ENCODE assay signal across 14 cellular contexts in the genomic region with DNA sequence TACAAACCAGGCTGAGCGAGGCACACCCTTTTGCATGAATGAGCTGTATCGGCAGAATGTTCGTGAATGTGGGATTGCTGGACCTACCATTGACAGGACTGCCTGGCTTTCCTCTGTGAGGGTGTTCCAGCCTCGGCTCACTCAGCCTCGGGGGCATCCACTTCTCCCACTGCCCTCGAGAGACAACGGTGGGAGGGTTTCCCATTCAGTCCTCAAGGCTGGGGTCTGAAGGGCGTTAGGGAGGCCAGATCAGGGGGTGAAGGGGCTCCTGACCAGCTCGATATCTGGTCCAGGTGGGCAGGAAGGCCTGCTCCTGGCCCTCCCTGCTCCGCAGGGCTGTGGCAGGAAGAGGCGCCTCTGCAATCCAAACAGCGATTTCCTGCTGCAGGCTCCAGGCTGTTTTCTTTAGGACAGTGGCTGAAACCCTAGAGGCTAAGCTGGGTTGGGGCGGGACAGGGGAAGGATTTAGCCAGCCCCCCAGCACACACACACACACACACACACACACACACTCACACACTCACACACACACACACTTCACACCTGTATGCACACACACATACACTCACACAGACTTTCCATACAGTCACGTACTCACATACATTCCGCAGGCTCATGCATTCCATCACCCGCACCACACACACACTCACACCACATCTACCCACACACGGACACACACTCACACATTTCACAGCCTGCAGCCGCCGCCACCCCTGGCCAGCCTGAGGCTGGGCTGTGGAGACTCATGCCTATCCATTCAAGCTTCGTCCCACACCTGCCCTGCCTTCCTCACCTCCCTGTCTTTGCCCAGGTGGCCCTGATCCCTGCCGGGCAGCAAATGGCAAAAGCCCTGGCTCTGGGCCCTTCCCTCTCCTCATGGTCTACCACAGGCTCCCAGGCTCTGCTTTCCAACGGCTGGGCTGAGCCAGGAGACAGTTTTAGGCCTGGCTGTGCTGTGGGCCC. TPM values are rescaled to one million over a fixed set of nuclear protein-coding genes. Genes with fewer than 3 reads are reported as not detected.
DNase-seq lines count a peak whose midpoint lies in the region; ATAC-seq and TF ChIP-seq lines count a peak whose summit lies in the region.
"Had no signal": no experiment of that assay in that cellular context is flagged by ENCODE, and none has a peak within 500 bp of the region (broad histone marks: within the 10 kb centered on the region; RNA-seq: fewer than 3 reads in every experiment).

No MANE protein-coding gene starts in this region.

- H3K4me1 ChIP-seq in HCT116 (ENCODE audit: control insufficient read depth in 1 of 2, insufficient read depth in 2 of 2, low read length in 2 of 2) (no peaks in the 10 kb centered on the region), trophoblast cell (ENCODE audit: control insufficient read depth in 1 of 2, insufficient read depth in 2 of 2, low read length in 2 of 2) (peaks cover 46 to 49% of the 10 kb centered on the region in 2 experiments), GM23248 (ENCODE audit: insufficient read depth) (no peaks in the 10 kb centered on the region)
- H3K4me1 ChIP-seq: gastrocnemius medialis had no signal

- no peak overlapping the region for H3K23ac ChIP-seq in trophoblast cell (ENCODE audit: low read length)

- H3K9me3 ChIP-seq in HCT116 (ENCODE audit: control insufficient read depth in 1 of 2, insufficient read depth in 1 of 2, low read depth in 1 of 2, low read length in 2 of 2) (no peaks in the 10 kb centered on the region), SK-N-MC (ENCODE audit: low read depth, low read length) (no peaks in the 10 kb centered on the region), trophoblast cell (ENCODE audit: insufficient read depth, low read depth, low read length) (no peaks in the 10 kb centered on the region), GM23248 (ENCODE audit: low read depth) (no peaks in the 10 kb centered on the region)
- H3K9me3 ChIP-seq: gastrocnemius medialis had no signal

- RAD21 ChIA-PET in HCT116 (lab: Charles Lee; ENCODE audit: low non-redundant PET in 1 of 2, low total read pairs in 2 of 2, uncharacterized antibody in 2 of 2, unreplicated experiment in 2 of 2) = no interaction called here

- H2AFZ ChIP-seq in HCT116 (ENCODE audit: low read depth, low read length, poor library complexity, severe bottlenecking) (no peak overlapping the region), trophoblast cell (ENCODE audit: insufficient read depth, low read length, poor library complexity) (peak overlapping the region; percentile 12), GM23248 (no peak overlapping the region)

- H3K9me2 ChIP-seq in HCT116 (ENCODE audit: insufficient read depth) (no peaks in the 10 kb centered on the region), GM23248 (ENCODE audit: insufficient read depth) (no peaks in the 10 kb centered on the region)

- H3K27me3 ChIP-seq in HCT116 (ENCODE audit: insufficient read depth, low read length) = no peaks in the 10 kb centered on the region
- H3K27me3 ChIP-seq in trophoblast cell (ENCODE audit: insufficient read depth, low read length) = no peaks in the 10 kb centered on the region
- H3K27me3 ChIP-seq in GM23248 (replicated peaks; ENCODE audit: insufficient read depth) = peaks cover 19% of the 10 kb centered on the region
- H3K27me3 ChIP-seq: gastrocnemius medialis had no signal

- H2BK120ac ChIP-seq in trophoblast cell (ENCODE audit: insufficient read depth, low read length, poor library complexity) = peak overlapping the region; percentile 47

- peak overlapping the region; percentile 61 for H3K18ac ChIP-seq in trophoblast cell (ENCODE audit: low read length)

- in situ Hi-C loops in GM23248 (cut with MboI) = no loop called here

- BruUV-seq in HCT116 (replicated peaks; lab: Mats Ljungman, UMichigan) = no TSS peak

- intact Hi-C loops in HCT116 (cut with micrococcal nuclease) = no loop called here

- no peak for TF ChIP-seq RAD21 in HCT116 (IDR thresholded peaks at IDR 0.05; ENCODE audit: low read depth)

- H4K91ac ChIP-seq in trophoblast cell (ENCODE audit: low read depth, low read length) = peak overlapping the region; percentile 67

- H4K12ac ChIP-seq in trophoblast cell (ENCODE audit: low read depth, low read length) = peak overlapping the region; percentile 7

- peak overlapping the region; percentile 63 for H4K8ac ChIP-seq in trophoblast cell (ENCODE audit: low read depth, low read length)

- H3K36me3 ChIP-seq in HCT116 (ENCODE audit: control insufficient read depth in 1 of 2, insufficient read depth in 2 of 2, low read length in 2 of 2) (no peaks in the 10 kb centered on the region), SK-N-MC (ENCODE audit: insufficient read depth, low read length) (peaks cover 39% of the 10 kb centered on the region), trophoblast cell (ENCODE audit: control insufficient read depth in 1 of 2, insufficient read depth in 2 of 2, low read length in 2 of 2) (peaks cover 27 to 35% of the 10 kb centered on the region in 2 experiments), GM23248 (ENCODE audit: low read depth) (no peaks in the 10 kb centered on the region)
- H3K36me3 ChIP-seq: gastrocnemius medialis had no signal

- H3K4me3 ChIP-seq in HCT116 (replicated peaks in 1 of 2; ENCODE audit: low read depth in 1 of 2, low read length in 2 of 2) = no peak overlapping the region
- H3K4me3 ChIP-seq in SK-N-MC = no peak overlapping the region
- peak overlapping the region; percentile 21 for H3K4me3 ChIP-seq in trophoblast cell (ENCODE audit: low read depth, low read length)
- no peak overlapping the region for H3K4me3 ChIP-seq in GM23248
- H3K4me3 ChIP-seq: gastrocnemius medialis, skin epidermis had no signal

- CTCF ChIA-PET in HCT116 (lab: Charles Lee) = no interaction called here

- H2AK5ac ChIP-seq in trophoblast cell (ENCODE audit: low read length) = peak overlapping the region; percentile 50

- DNase-seq in HCT116 (ENCODE audit: low read depth, low spot score) (no peak), SK-N-MC (ENCODE audit: low read depth, low spot score) (no peak), fibroblast of peridontal ligament (ENCODE audit: extremely low read depth) (peak; percentile 11), trophoblast cell (peak; percentile 48 to 54), GM23248 (no peak), 8988T (no peak)
- DNase-seq: activated T-cell treated with anti-CD3 and anti-CD28 coated beads, Interleukin-2, amount 50 U/mL, for 1 hour; central memory CD4-positive, alpha-beta T cell; gastrocnemius medialis; NCI-H187 treated with DMSO at 0.1 percent for 48 hours had no signal

- H3K4ac ChIP-seq in trophoblast cell (ENCODE audit: low read depth, low read length) = no peak overlapping the region

- 0 out of 2 replicates have a peak, but pooled peaks have one; percentile 15 for ATAC-seq in HCT116
- ATAC-seq in HG03571 (IDR thresholded peaks at IDR 0.05; ENCODE audit: unreplicated experiment) = no peak
- ATAC-seq in GM19395 (IDR thresholded peaks at IDR 0.05; ENCODE audit: unreplicated experiment) = no peak

- no peaks in the 10 kb centered on the region for H3F3A ChIP-seq in GM23248 (ENCODE audit: insufficient read depth)

- H3K4me2 ChIP-seq in HCT116 (ENCODE audit: low read length) (no peak overlapping the region), trophoblast cell (ENCODE audit: low read length) (peak overlapping the region; percentile 26), GM23248 (ENCODE audit: unreplicated experiment) (no peak overlapping the region)

- POLR2A ChIA-PET in HCT116 (lab: Charles Lee) = no interaction called here

- peaks cover 11% of the 10 kb centered on the region for H3K79me1 ChIP-seq in trophoblast cell (ENCODE audit: low read length)

- H4K20me1 ChIP-seq in HCT116 (ENCODE audit: insufficient read depth) = no peaks in the 10 kb centered on the region
- H4K20me1 ChIP-seq in GM23248 (ENCODE audit: insufficient read depth) = no peaks in the 10 kb centered on the region

- TF ChIP-seq POLR2A in HCT116 (IDR thresholded peaks at IDR 0.05; ENCODE audit: borderline replicate concordance, extremely low read depth, insufficient read depth, insufficient read length) = no peak

- H3K27ac ChIP-seq in HCT116 (ENCODE audit: low read depth, low read length) (no peak overlapping the region), SK-N-MC (peak overlapping the region; percentile 97), trophoblast cell (ENCODE audit: low read depth, low read length) (peak overlapping the region; percentile 86), GM23248 (no peak overlapping the region)
- H3K27ac ChIP-seq: gastrocnemius medialis, skin epidermis had no signal

- WGBS in trophoblast cell (ENCODE audit: extremely low coverage, insufficient coverage, insufficient read length) = 100% methylated on average over 2 of the region's 22 CpGs
- 69 to 74% methylated on average over 22 of the region's 22 CpGs for WGBS in GM23248 (ENCODE audit: low coverage in 1 of 2, low lambda C conversion rate in 2 of 2, missing lambda C conversion rate in 2 of 2), 2 experiments

- H3K14ac ChIP-seq in trophoblast cell (ENCODE audit: low read length) = peak overlapping the region; percentile 37

- H3K9ac ChIP-seq in HCT116 (ENCODE audit: low read length) = no peak overlapping the region
- H3K9ac ChIP-seq in SK-N-MC (ENCODE audit: insufficient read length) = peak overlapping the region; percentile 41
- H3K9ac ChIP-seq in trophoblast cell (ENCODE audit: low read length) = no peak overlapping the region
- H3K9ac ChIP-seq in GM23248 = no peak overlapping the region

- no peak for TF ChIP-seq CTCF in HCT116 (IDR thresholded peaks at IDR 0.05 in 2 of 3, conservative IDR thresholded peaks at IDR 0.05 in 1 of 3; ENCODE audit: borderline replicate concordance in 1 of 3, insufficient read depth in 1 of 3, low read depth in 2 of 3, low read length in 2 of 3)

- H2BK5ac ChIP-seq in trophoblast cell (ENCODE audit: low read depth, low read length, poor library complexity) = peak overlapping the region; percentile 5

- peak overlapping the region; percentile 30 for H2BK12ac ChIP-seq in trophoblast cell (ENCODE audit: low read length)

- no peaks in the 10 kb centered on the region for H3K79me2 ChIP-seq in HCT116 (ENCODE audit: insufficient read depth, low read length)
- H3K79me2 ChIP-seq in trophoblast cell (ENCODE audit: control insufficient read depth, insufficient read depth, low read length, poor library complexity) = no peaks in the 10 kb centered on the region
- H3K79me2 ChIP-seq in GM23248 (ENCODE audit: insufficient read depth) = no peaks in the 10 kb centered on the region

TF ChIP-seq in HCT116, 20 proteins besides CTCF, POLR2A, EP300 and RAD21:
- TF ChIP-seq, protein P1, sequence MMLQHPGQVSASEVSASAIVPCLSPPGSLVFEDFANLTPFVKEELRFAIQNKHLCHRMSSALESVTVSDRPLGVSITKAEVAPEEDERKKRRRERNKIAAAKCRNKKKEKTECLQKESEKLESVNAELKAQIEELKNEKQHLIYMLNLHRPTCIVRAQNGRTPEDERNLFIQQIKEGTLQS (IDR thresholded peaks at IDR 0.05) = no peak
- TF ChIP-seq ELF1 (IDR thresholded peaks at IDR 0.05; ENCODE audit: borderline replicate concordance, low read depth) (no peak), ZFX (IDR thresholded peaks at IDR 0.05) (no peak)
TF ChIP-seq in HCT116: peak in this region for 0.

RNA-seq across cellular contexts. Expression of a gene that starts 17.7 kb away (rescaled TPM):
- total RNA-seq in HCT116 (2021; ENCODE audit: unreplicated experiment) = 35.5 TPM
- 37.1 and 41.0 TPM in 2 replicates for polyA plus RNA-seq in HCT116 (2012)
- polyA plus RNA-seq in trophoblast cell (2013) = 206 and 208 TPM in 2 replicates
- 1.4 TPM in 1 of 2 replicates, not detected in the other for total RNA-seq in GM23248 (2014; rRNA removed; shearing (Covaris generic))
- not detected in 2 replicates for polyA plus RNA-seq in GM23248 (2016; fragmentation: Nextera tagmentation; extraction: Ambion mirVana)
- total RNA-seq: OCI-LY7 had no signal

Comparison
In these comparisons a context has a peak if more than half of its experiments do, and no peak if none do; other contexts are left out.
1. DNase-seq: peak in fibroblast of peridontal ligament (single experiment) and trophoblast cell (2 of 2); none in HCT116 (single experiment), SK-N-MC (single experiment), GM23248 (single experiment) and 8988T (single experiment).
2. H3K27ac ChIP-seq: peak in SK-N-MC (single experiment) and trophoblast cell (single experiment); none in HCT116 (single experiment) and GM23248 (single experiment).
3. RNA of a gene that starts 17.7 kb away (total RNA-seq): 35.5 TPM in HCT116 (single experiment); 1.4 TPM in GM23248; every median in the first group is over 10 times any median in the second.